ENCODE assay signal across 17 cellular contexts in genomic region chr10:48649349-48649944, GRCh38. TPM values are rescaled to one million over a fixed set of nuclear protein-coding genes. Genes with fewer than 3 reads are reported as not detected.
DNase-seq lines count a peak whose midpoint lies in the region; TF ChIP-seq lines count a peak whose summit lies in the region.
"Had no signal": no experiment of that assay in that cellular context is flagged by ENCODE, and none has a peak within 500 bp of the region (broad histone marks: within the 10 kb centered on the region; RNA-seq: fewer than 3 reads in every experiment).

No MANE protein-coding gene starts in this region.

- H3K4me2 ChIP-seq in H9 (ENCODE audit: insufficient read depth, insufficient read length, low read length) (no peak overlapping the region), hepatocyte (no peak overlapping the region), mesendoderm (ENCODE audit: low read length) (no peak overlapping the region)

- H3K23ac ChIP-seq in H9 (ENCODE audit: insufficient read length, low read depth, low read length) (no peak overlapping the region), mesendoderm (ENCODE audit: low read length) (no peak overlapping the region)

- no CpG with 5 or more reads among the region's 7 CpGs for WGBS in H9 (ENCODE audit: extremely low coverage, insufficient read length, low lambda C conversion rate)
- WGBS in hepatocyte (ENCODE audit: low lambda C conversion rate, missing lambda C conversion rate): 84% methylated on average over 7 of the region's 7 CpGs
- WGBS in mesendoderm (ENCODE audit: extremely low coverage, insufficient coverage, low lambda C conversion rate): no CpG with 5 or more reads among the region's 7 CpGs

- H3K79me2 ChIP-seq in H9 (ENCODE audit: insufficient read depth, low read length) (no peaks in the 10 kb centered on the region), hepatocyte (no peaks in the 10 kb centered on the region), mesendoderm (ENCODE audit: control insufficient read depth, insufficient read depth, low read length) (no peaks in the 10 kb centered on the region)
- H3K79me2 ChIP-seq: parathyroid adenoma had no signal

- H3K4me1 ChIP-seq in H9 (ENCODE audit: insufficient read depth, low read length): no peaks in the 10 kb centered on the region
- H3K4me1 ChIP-seq in hepatocyte (ENCODE audit: insufficient read depth): no peaks in the 10 kb centered on the region
- no peaks in the 10 kb centered on the region for H3K4me1 ChIP-seq in mesendoderm (ENCODE audit: control insufficient read depth, low read depth, low read length)
- H3K4me1 ChIP-seq: parathyroid adenoma, SJSA1 had no signal

- in situ Hi-C loops in ACHN (cut with HindIII; ENCODE audit: low pct_ligation_motif_present, low pct_unique_long_range_greater_than_20kb, low sequenced_read_pairs): no loop called here
- in situ Hi-C loops in astrocyte of the spinal cord (cut with HindIII; ENCODE audit: low sequenced_read_pairs): no loop called here

- H3K9me3 Mint-ChIP-seq in H9: no peaks in the 10 kb centered on the region; a peak in 1 of 5 replicates
- H3K9me3 Mint-ChIP-seq: mesothelial cell of epicardium had no signal

- H3K9me3 ChIP-seq in H9 (ENCODE audit: control insufficient read depth, low read depth, low read length): no peaks in the 10 kb centered on the region
- H3K9me3 ChIP-seq in hepatocyte (ENCODE audit: low read depth): no peaks in the 10 kb centered on the region
- H3K9me3 ChIP-seq: SJSA1 had no signal

- H3K27me3 Mint-ChIP-seq in H9 (ENCODE audit: low read depth): peaks cover 35% of the 10 kb centered on the region

- no peak overlapping the region for H3T11ph ChIP-seq in H9 (ENCODE audit: low read length)

- H3K4me3 ChIP-seq in astrocyte of the spinal cord (ENCODE audit: low read depth, low read length) (no peak overlapping the region), hepatocyte (no peak overlapping the region), mesendoderm (ENCODE audit: low read length) (no peak overlapping the region)
- H3K4me3 ChIP-seq: SJSA1 had no signal

- H4K20me1 ChIP-seq in H9 (ENCODE audit: control insufficient read depth, insufficient read depth, insufficient read length) (no peaks in the 10 kb centered on the region), hepatocyte (ENCODE audit: insufficient read depth, poor library complexity, severe bottlenecking) (no peaks in the 10 kb centered on the region)

- H3K27ac Mint-ChIP-seq in H9: no peak overlapping the region
- H3K27ac Mint-ChIP-seq: activated naive CD8-positive, alpha-beta T cell; mesothelial cell of epicardium had no signal

- no peak overlapping the region for H2AFZ ChIP-seq in H9 (ENCODE audit: low read length)
- no peak overlapping the region for H2AFZ ChIP-seq in hepatocyte
- H2AFZ ChIP-seq: parathyroid adenoma had no signal

- H2BK5ac ChIP-seq in H9 (ENCODE audit: insufficient read length, low read length): no peak overlapping the region
- no peak overlapping the region for H2BK5ac ChIP-seq in mesendoderm (ENCODE audit: low read length)

- peak; percentile 11; the same call in 1 of the 3 replicates for TF ChIP-seq CTCF in H9 (conservative IDR thresholded peaks at IDR 0.05)
- peak; percentile 23 for TF ChIP-seq CTCF in astrocyte of the spinal cord (IDR thresholded peaks at IDR 0.05; ENCODE audit: low read depth, low read length)
- TF ChIP-seq CTCF in hepatocyte (IDR thresholded peaks at IDR 0.05; ENCODE audit: poor library complexity): peak; percentile 4

- H3K9ac ChIP-seq in H9 (ENCODE audit: extremely low read depth, insufficient read length, low read length) (no peak overlapping the region), mesendoderm (ENCODE audit: low read length) (no peak overlapping the region)
- H3K9ac ChIP-seq: parathyroid adenoma had no signal

- 0 out of 2 replicates have a peak overlapping the region, but pooled peaks have one; percentile 34 for H3K14ac ChIP-seq in H9 (ENCODE audit: insufficient read depth, low read length)

- H2BK20ac ChIP-seq in H9 (ENCODE audit: low read depth, low read length, poor library complexity, severe bottlenecking): no peak overlapping the region

- no peak overlapping the region for H2BK120ac ChIP-seq in H9 (ENCODE audit: low read depth, low read length, poor library complexity, severe bottlenecking)
- no peak overlapping the region for H2BK120ac ChIP-seq in mesendoderm (ENCODE audit: low read depth, low read length)

- H3K56ac ChIP-seq in H9 (ENCODE audit: insufficient read length, low read depth, low read length) (no peak overlapping the region), mesendoderm (ENCODE audit: low read length) (no peak overlapping the region)

- H2AK5ac ChIP-seq in H9 (ENCODE audit: insufficient read length, low read length) (no peak overlapping the region), mesendoderm (ENCODE audit: low read length) (no peak overlapping the region)

- H3K4me3 Mint-ChIP-seq in H9: no peak overlapping the region
- H3K4me3 Mint-ChIP-seq: activated naive CD8-positive, alpha-beta T cell; mesothelial cell of epicardium had no signal

- no peak overlapping the region for H4K91ac ChIP-seq in H9 (ENCODE audit: insufficient read length, low read depth, low read length)

- H3K9me2 ChIP-seq in hepatocyte (replicated peaks; ENCODE audit: insufficient read depth): no peaks in the 10 kb centered on the region

- H3K36me3 ChIP-seq in hepatocyte (replicated peaks; ENCODE audit: insufficient read depth, low read depth): no peaks in the 10 kb centered on the region
- H3K36me3 ChIP-seq in mesendoderm (ENCODE audit: control insufficient read depth, insufficient read depth, low read length): no peaks in the 10 kb centered on the region
- H3K36me3 ChIP-seq: SJSA1 had no signal

- H3K79me1 ChIP-seq in H9 (ENCODE audit: insufficient read depth, low read depth, low read length, poor library complexity, severe bottlenecking): no peaks in the 10 kb centered on the region
- no peaks in the 10 kb centered on the region for H3K79me1 ChIP-seq in mesendoderm (ENCODE audit: low read length)

- H3K23me2 ChIP-seq in H9 (ENCODE audit: insufficient read length, low read depth, low read length, poor library complexity, severe bottlenecking): no peaks in the 10 kb centered on the region

- H3K27me3 ChIP-seq in H9 (ENCODE audit: insufficient read depth, low read length) (no peaks in the 10 kb centered on the region), hepatocyte (peaks cover 12% of the 10 kb centered on the region), mesendoderm (ENCODE audit: insufficient read depth, low read length, poor library complexity) (no peaks in the 10 kb centered on the region)

- no peak overlapping the region for H4K5ac ChIP-seq in H9 (ENCODE audit: insufficient read length, low read depth, low read length)
- H4K5ac ChIP-seq in mesendoderm (ENCODE audit: low read length): no peak overlapping the region

- H3K18ac ChIP-seq in H9 (ENCODE audit: insufficient read length, low read depth, low read length): no peak overlapping the region
- H3K18ac ChIP-seq in mesendoderm (ENCODE audit: low read length): no peak overlapping the region

- no peak overlapping the region for H2BK15ac ChIP-seq in H9 (ENCODE audit: low read depth, low read length)
- no peak overlapping the region for H2BK15ac ChIP-seq in mesendoderm (replicated peaks; ENCODE audit: low read depth)

- DNase-seq in ACHN: peak; percentile 15
- DNase-seq in H9: no peak
- DNase-seq in astrocyte of the spinal cord (ENCODE audit: low read depth, low spot score): no peak
- DNase-seq in hepatocyte (ENCODE audit: low spot score): no peak
- no peak for DNase-seq in T1000 (lab: John Stamatoyannopoulos, UW)
- DNase-seq in mesendoderm: no peak
- no peak for DNase-seq in activated T-cell treated with anti-CD3 and anti-CD28 coated beads, Interleukin-2, amount 50 U/mL, for 48 hours
- no peak for DNase-seq in NCI-H1417 treated with DMSO at 0.1 percent for 48 hours (lab: John Stamatoyannopoulos, UW)
- DNase-seq: erythroblast; NCI-H1436 treated with DMSO at 0.1 percent for 48 hours; NCI-H774; stimulated activated CD4-positive, alpha-beta T cell treated with anti-CD3 and anti-CD28 coated beads, Interleukin-15, amount 100 ng/mL, for 24 hours had no signal

- H3K27ac ChIP-seq in H9 (ENCODE audit: insufficient read length, low read depth, low read length): no peak overlapping the region
- no peak overlapping the region for H3K27ac ChIP-seq in hepatocyte
- H3K27ac ChIP-seq in mesendoderm (ENCODE audit: low read depth, low read length): no peak overlapping the region
- H3K27ac ChIP-seq: parathyroid adenoma, SJSA1, VCaP had no signal

- H4K8ac ChIP-seq in H9 (replicated peaks; ENCODE audit: insufficient read length, low read depth, low read length) (no peak overlapping the region), mesendoderm (ENCODE audit: low read depth, low read length) (no peak overlapping the region)

- no peaks in the 10 kb centered on the region; a peak in 1 of 7 replicates for H3K36me3 Mint-ChIP-seq in H9 (ENCODE audit: insufficient read depth in 1 of 3, low read depth in 3 of 3)
- H3K36me3 Mint-ChIP-seq: activated naive CD8-positive, alpha-beta T cell; mesothelial cell of epicardium had no signal

- H3K4ac ChIP-seq in H9 (ENCODE audit: low read depth, low read length) (no peak overlapping the region), mesendoderm (ENCODE audit: low read depth, low read length) (no peak overlapping the region)

- H2BK12ac ChIP-seq in H9 (ENCODE audit: insufficient read length, low read depth, low read length): no peak overlapping the region

- no peaks in the 10 kb centered on the region for H3K4me1 Mint-ChIP-seq in H9
- H3K4me1 Mint-ChIP-seq: mesothelial cell of epicardium had no signal

RNA-seq across cellular contexts. Expression of gene WDFY4, which starts 35.2 kb away (rescaled TPM):
- total RNA-seq in H9 (2021) (not detected in 2 replicates), hepatocyte (0.36 and 0.43 TPM in 2 replicates)
- polyA plus RNA-seq in hepatocyte: 0.91 TPM in 1 of 2 replicates, not detected in the other
- polyA plus RNA-seq in mesendoderm (2013, experiment 1 of 2): under 0.01 TPM
- not detected for polyA plus RNA-seq in mesendoderm (2013, experiment 2 of 2)

RNA-seq across cellular contexts. Expression of gene ARHGAP22, which starts 44.6 kb away (rescaled TPM):
- total RNA-seq in H9 (2021) (6.9 and 7.4 TPM in 2 replicates), hepatocyte (0.52 and 1.8 TPM in 2 replicates)
- 1.7 and 4.1 TPM in 2 replicates for polyA plus RNA-seq in hepatocyte
- 3.6 TPM for polyA plus RNA-seq in mesendoderm (2013, experiment 1 of 2)
- polyA plus RNA-seq in mesendoderm (2013, experiment 2 of 2): 3.5 TPM
